8 cellular contexts compared by ENCODE assay signal in genomic region chr3:15812183-15812582, GRCh38. TPM values are rescaled to one million over a fixed set of nuclear protein-coding genes. Genes with fewer than 3 reads are reported as not detected.
DNase-seq lines count a peak whose midpoint lies in the region; ATAC-seq, FAIRE-seq and TF ChIP-seq lines count a peak whose summit lies in the region.

No MANE protein-coding gene starts in this region.

- H3K27ac Mint-ChIP-seq in activated B cell treated with CpG ODN at 0.5 μM for 24 hours: no peak overlapping the region
- H3K27ac Mint-ChIP-seq in stimulated activated memory B cell treated with anti-CD40 and anti-IgM and Interleukin-4, amounts not matched to agents 10 μg/mL and 1 μg/mL and 100 μg/mL, for 72 hours: no peak overlapping the region
- H3K27ac Mint-ChIP-seq in activated T-cell treated with anti-CD3 and anti-CD28 coated beads, Interleukin-2, amount 50 U/mL, for 24 hours: no peak overlapping the region

- TF ChIP-seq POLR2A in GM12892 (IDR thresholded peaks at IDR 0.05; ENCODE audit: low read depth, low read length): no peak

- no peak for FAIRE-seq in GM12892 (lab: Jason Lieb, UNC)

- H3K4me1 Mint-ChIP-seq in activated B cell treated with CpG ODN at 0.5 μM for 24 hours: peaks cover 21% of the 10 kb centered on the region
- peaks cover 23% of the 10 kb centered on the region for H3K4me1 Mint-ChIP-seq in stimulated activated memory B cell treated with anti-CD40 and anti-IgM and Interleukin-4, amounts not matched to agents 10 μg/mL and 1 μg/mL and 100 μg/mL, for 72 hours
- H3K4me1 Mint-ChIP-seq in activated T-cell treated with anti-CD3 and anti-CD28 coated beads, Interleukin-2, amount 50 U/mL, for 24 hours (ENCODE audit: low read depth): peaks cover 48% of the 10 kb centered on the region

- POLR2A ChIA-PET in activated B cell treated with CpG ODN at 0.5 μM for 24 hours (lab: Charles Lee): interaction anchor here (0.6 to 2.1 kb wide), 4 partner anchors 182 to 219 kb away, joined by 3 to 12 read pairs (median 3); no protein-coding TSS in a partner anchor

- CTCF ChIA-PET in activated B cell treated with CpG ODN at 0.5 μM for 24 hours (lab: Charles Lee): interaction anchor here (0.7 to 2.4 kb wide), 13 partner anchors 15 to 704 kb away, joined by 3 to 52 read pairs (median 4); partner anchors contain the start of genes BTD and HACL1

- intact Hi-C loops in activated B cell treated with CpG ODN at 0.5 μM for 24 hours (cut with micrococcal nuclease): loop anchor here (1.0 to 10.0 kb wide), 5 partner anchors 17 to 610 kb away; partner anchors contain the start of genes EAF1 and METTL6

- ATAC-seq in activated B cell treated with CpG ODN at 0.5 μM for 24 hours (ENCODE audit: low read depth) (peak; percentile 28), left lobe of liver (peak; percentile 58)
- no peak for ATAC-seq in stimulated activated memory B cell treated with anti-CD40 and anti-IgM and Interleukin-4, amounts not matched to agents 10 μg/mL and 1 μg/mL and 100 μg/mL, for 72 hours

- no peaks in the 10 kb centered on the region for H3K36me3 Mint-ChIP-seq in activated B cell treated with CpG ODN at 0.5 μM for 24 hours (ENCODE audit: low read depth)
- no peaks in the 10 kb centered on the region for H3K36me3 Mint-ChIP-seq in stimulated activated memory B cell treated with anti-CD40 and anti-IgM and Interleukin-4, amounts not matched to agents 10 μg/mL and 1 μg/mL and 100 μg/mL, for 72 hours
- H3K36me3 Mint-ChIP-seq in activated T-cell treated with anti-CD3 and anti-CD28 coated beads, Interleukin-2, amount 50 U/mL, for 24 hours (ENCODE audit: low read depth): peaks cover 3% of the 10 kb centered on the region

- no peak overlapping the region for H3K4me3 Mint-ChIP-seq in activated B cell treated with CpG ODN at 0.5 μM for 24 hours
- no peak overlapping the region for H3K4me3 Mint-ChIP-seq in stimulated activated memory B cell treated with anti-CD40 and anti-IgM and Interleukin-4, amounts not matched to agents 10 μg/mL and 1 μg/mL and 100 μg/mL, for 72 hours
- H3K4me3 Mint-ChIP-seq in activated T-cell treated with anti-CD3 and anti-CD28 coated beads, Interleukin-2, amount 50 U/mL, for 24 hours: no peak overlapping the region

- no peaks in the 10 kb centered on the region for H3K27me3 Mint-ChIP-seq in activated B cell treated with CpG ODN at 0.5 μM for 24 hours
- H3K27me3 Mint-ChIP-seq in stimulated activated memory B cell treated with anti-CD40 and anti-IgM and Interleukin-4, amounts not matched to agents 10 μg/mL and 1 μg/mL and 100 μg/mL, for 72 hours: no peaks in the 10 kb centered on the region
- H3K27me3 Mint-ChIP-seq in activated T-cell treated with anti-CD3 and anti-CD28 coated beads, Interleukin-2, amount 50 U/mL, for 24 hours: no peaks in the 10 kb centered on the region

- TF ChIP-seq CTCF in GM12874 (IDR thresholded peaks at IDR 0.05; ENCODE audit: insufficient read depth, low read depth, low read length) (peak; percentile 22; the same call in 1 of the 2 replicates), activated B cell treated with CpG ODN at 0.5 μM for 24 hours (IDR thresholded peaks at IDR 0.05) (no peak)

- peak; percentile 52 for DNase-seq in AG08395 (ENCODE audit: low spot score)
- DNase-seq in activated B cell treated with CpG ODN at 0.5 μM for 24 hours: no peak
- no peak for DNase-seq in left lobe of liver (ENCODE audit: low spot score)
- no peak for DNase-seq in GM12892 (ENCODE audit: insufficient read length)
- no peak for DNase-seq in NCI-H128 (lab: John Stamatoyannopoulos, UW; ENCODE audit: unreplicated experiment)
- DNase-seq in activated T-cell treated with anti-CD3 and anti-CD28 coated beads, Interleukin-2, amount 50 U/mL, for 24 hours: no peak

- no peaks in the 10 kb centered on the region for H3K9me3 Mint-ChIP-seq in activated B cell treated with CpG ODN at 0.5 μM for 24 hours
- no peaks in the 10 kb centered on the region for H3K9me3 Mint-ChIP-seq in stimulated activated memory B cell treated with anti-CD40 and anti-IgM and Interleukin-4, amounts not matched to agents 10 μg/mL and 1 μg/mL and 100 μg/mL, for 72 hours
- no peaks in the 10 kb centered on the region for H3K9me3 Mint-ChIP-seq in activated T-cell treated with anti-CD3 and anti-CD28 coated beads, Interleukin-2, amount 50 U/mL, for 24 hours

RNA-seq across cellular contexts. Expression of gene ANKRD28, which starts 14.4 kb away (rescaled TPM):
- total RNA-seq in activated B cell treated with CpG ODN at 0.5 μM for 24 hours (27.5 and 29.9 TPM in 2 replicates), left lobe of liver (27.2 TPM)
- 22.0 TPM for polyA plus RNA-seq in GM12892 (2012; ENCODE audit: missing spikeins)
